In the genomic region with DNA sequence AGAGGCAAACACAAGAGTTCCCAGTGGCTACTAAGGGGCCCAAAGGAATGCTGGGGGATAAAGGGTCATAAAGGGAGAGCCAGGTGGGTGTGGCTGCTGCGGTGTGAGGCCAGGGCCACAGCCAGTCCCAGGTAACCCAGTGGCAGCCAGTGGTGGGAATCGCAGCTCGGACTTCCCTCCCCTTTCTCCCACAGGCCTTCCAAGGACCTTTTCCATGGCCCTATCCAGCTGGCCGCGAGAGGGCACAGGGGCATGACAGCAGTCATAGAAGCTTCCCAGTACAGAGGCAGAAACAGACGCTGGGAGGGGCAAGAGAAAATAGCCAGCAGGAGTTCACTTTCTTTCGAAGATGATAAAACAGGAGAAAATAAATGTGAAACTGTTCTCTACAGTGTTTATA, we compare ENCODE assay signal across 1 cellular context.
TF ChIP-seq lines count a peak whose summit lies in the region.

No MANE protein-coding gene starts in this region.

TF ChIP-seq in WTC11, 78 proteins besides CTCF, POLR2A, EP300 and RAD21 (continued from another document):
- TF ChIP-seq USF1 (CRISPR knock-in tag; IDR thresholded peaks at IDR 0.05) (no peak), NR3C1 (CRISPR knock-in tag; conservative IDR thresholded peaks at IDR 0.05; ENCODE audit: low read depth) (no peak)
